20 cellular contexts compared by ENCODE assay signal in genomic region chr14:97164014-97164413, GRCh38.
A peak's percentile ranks its signal among the peaks of the same experiment; 100 is the strongest.
DNase-seq lines count a peak whose midpoint lies in the region; ATAC-seq lines count a peak whose summit lies in the region.
"Had no signal": no experiment of that assay in that cellular context is flagged by ENCODE, and none has a peak within 500 bp of the region (broad histone marks: within the 10 kb centered on the region; RNA-seq: fewer than 3 reads in every experiment).

No MANE protein-coding gene starts in this region.

- H3K27ac ChIP-seq in SK-N-MC = peak overlapping the region; percentile 84
- H3K27ac ChIP-seq: 22Rv1, neural progenitor cell, testis had no signal

- H3K9me3 ChIP-seq in SK-N-MC (ENCODE audit: low read depth, low read length) = no peaks in the 10 kb centered on the region; the same call in 1 of the 2 replicates
- H3K9me3 ChIP-seq: MG63, testis had no signal

- no peak for ATAC-seq in GM21723 (IDR thresholded peaks at IDR 0.05; ENCODE audit: unreplicated experiment)
- ATAC-seq: Right ventricle myocardium inferior; stimulated activated effector memory CD8-positive, alpha-beta T cell treated with anti-CD3 and anti-CD28 coated beads, Interleukin-12 subunit alpha, Interleukin-12 subunit beta, amount 100 ng/mL, for 72 hours; T-cell had no signal

- H3K4me3 ChIP-seq in SK-N-MC = peak overlapping the region; percentile 16; the same call in 1 of the 2 replicates
- H3K4me3 ChIP-seq: MG63, neural progenitor cell, testis had no signal

- H3K36me3 ChIP-seq in SK-N-MC (ENCODE audit: insufficient read depth, low read length) = peaks cover 9% of the 10 kb centered on the region; the same call in 1 of the 2 replicates
- H3K36me3 ChIP-seq: MG63, neural progenitor cell had no signal

- DNase-seq in NCI-H1694 treated with DMSO at 0.1 percent for 48 hours (lab: John Stamatoyannopoulos, UW) = peak; percentile 19
- no peak for DNase-seq in NCI-H1694 (lab: John Stamatoyannopoulos, UW)
- DNase-seq in SK-N-MC (ENCODE audit: low read depth, low spot score) = no peak
- peak; percentile 8 for DNase-seq in globus pallidus (ENCODE audit: low spot score)
- no peak for DNase-seq in 8988T
- DNase-seq in NCI-H748 treated with DMSO at 0.1 percent for 48 hours (lab: John Stamatoyannopoulos, UW) = no peak
- DNase-seq in occipital lobe (lab: John Stamatoyannopoulos, UW) = no peak
- DNase-seq: activated CD4-positive, CD25-positive, alpha-beta regulatory T cell treated with anti-CD3 and anti-CD28 coated beads, Interleukin-2, amount 50 U/mL, for 72 hours; activated T-cell treated with anti-CD3 and anti-CD28 coated beads, Interleukin-2, amount 50 U/mL, for 24 hours; MG63; NCI-H1436; small intestine; stimulated activated CD4-positive, alpha-beta T cell treated with anti-CD3 and anti-CD28 coated beads, Interleukin-2, amount 100 ng/mL, for 24 hours; T-cell; testis had no signal

- H3K9ac ChIP-seq in SK-N-MC (ENCODE audit: insufficient read length) = peak overlapping the region; percentile 64
- H3K9ac ChIP-seq: neural progenitor cell had no signal

Comparison
In these comparisons a context has a peak if more than half of its experiments do, and no peak if none do; other contexts are left out.
1. DNase-seq: peak in NCI-H1694 treated with DMSO at 0.1 percent for 48 hours (single experiment) and globus pallidus (single experiment); none in NCI-H1694 (single experiment), SK-N-MC (single experiment), 8988T (single experiment), NCI-H748 treated with DMSO at 0.1 percent for 48 hours (single experiment) and occipital lobe (single experiment).